ENCODE assay signal across 9 cellular contexts in the genomic region with DNA sequence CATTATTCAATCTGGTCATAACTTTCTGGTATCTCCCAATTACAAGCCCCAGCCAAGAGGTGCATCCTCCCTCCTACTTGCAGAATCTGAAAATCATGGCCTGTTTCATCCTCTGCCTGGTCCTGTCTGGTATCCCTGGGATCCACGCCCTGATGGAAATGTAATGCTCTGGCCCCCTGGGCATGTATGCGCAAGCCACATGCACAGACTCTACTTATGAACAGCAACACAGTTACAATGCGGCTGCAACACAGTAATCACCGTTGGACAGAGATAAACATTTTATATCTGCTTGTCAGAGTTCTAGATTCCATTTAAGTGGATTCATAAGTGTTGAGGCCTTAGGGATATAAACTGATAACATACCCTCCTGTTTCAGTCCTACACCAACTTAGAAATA.
"Had no signal": no experiment of that assay in that cellular context is flagged by ENCODE, and none has a peak within 500 bp of the region (broad histone marks: within the 10 kb centered on the region; RNA-seq: fewer than 3 reads in every experiment).

No MANE protein-coding gene starts in this region.

- H3K27ac Mint-ChIP-seq: GM23338, HFFc6 had no signal

- ATAC-seq: GM23338, HCT116 had no signal

- H3K4me3 Mint-ChIP-seq: GM23338, H9, HFFc6 had no signal

- H3K27ac ChIP-seq: GM23248 had no signal

- DNase-seq: GM23248, GOT3, H7, H9, HCEC 1CT, HFFc6 had no signal

- H3K9me3 Mint-ChIP-seq: GM23338, H9, HFFc6 had no signal

- H3K9ac ChIP-seq: GM23248 had no signal

- H3K36me3 ChIP-seq: HAP-1 had no signal

- H2AFZ ChIP-seq: GM23248, GM23338 had no signal

- H3K9me3 ChIP-seq: HAP-1 had no signal

- H3K4me2 ChIP-seq: GM23338 had no signal

- H3K4me3 ChIP-seq: GM23248, GM23338, HAP-1 had no signal
